In the genomic region with DNA sequence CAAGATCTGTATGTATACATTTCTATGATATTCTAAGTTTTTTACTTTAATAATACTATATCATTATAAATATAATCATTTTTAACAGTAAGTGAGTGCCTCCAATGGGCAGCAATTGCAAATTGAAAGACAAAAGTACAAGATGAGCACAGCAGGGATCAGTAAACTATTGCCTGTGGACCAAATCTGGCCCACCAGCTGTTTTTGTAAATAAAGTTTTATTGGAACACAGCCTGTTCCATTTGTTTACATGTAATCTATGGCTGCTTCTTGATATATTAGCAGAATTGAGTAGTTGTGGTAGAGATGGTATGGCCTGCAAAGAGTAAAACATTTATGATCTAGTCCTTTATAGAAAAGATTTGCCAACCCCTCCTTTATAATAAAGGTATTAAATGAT, we compare ENCODE assay signal across 33 cellular contexts. TPM values are rescaled to one million over a fixed set of nuclear protein-coding genes. Genes with fewer than 3 reads are reported as not detected.
"Had no signal": no experiment of that assay in that cellular context is flagged by ENCODE, and none has a peak within 500 bp of the region (broad histone marks: within the 10 kb centered on the region; RNA-seq: fewer than 3 reads in every experiment).

No MANE protein-coding gene starts in this region.

- H3K36me3 Mint-ChIP-seq: activated naive CD8-positive, alpha-beta T cell had no signal

- H3K27me3 ChIP-seq: brain microvascular endothelial cell, dorsolateral prefrontal cortex, esophagus muscularis mucosa, foreskin keratinocyte, gastrocnemius medialis, heart right ventricle had no signal

- H3K4me1 Mint-ChIP-seq: activated B cell treated with CpG ODN at 0.5 μM for 24 hours; activated T-helper 17 cell treated with anti-CD3 and anti-CD28 coated beads, Interleukin-2, amount 50 U/mL, for 72 hours; central memory CD8-positive, alpha-beta T cell; T-helper 17 cell had no signal

- H3K27me3 Mint-ChIP-seq: activated B cell treated with CpG ODN at 0.5 μM for 24 hours; activated CD8-positive, alpha-beta T cell treated with anti-CD3 and anti-CD28 coated beads for 36 hours; activated naive CD8-positive, alpha-beta T cell; activated T-helper 17 cell treated with anti-CD3 and anti-CD28 coated beads, Interleukin-2, amount 50 U/mL, for 72 hours; central memory CD8-positive, alpha-beta T cell; dendritic cell treated with granulocyte-macrophage colony-stimulating factor and Interleukin-4, amounts not matched to agents 40 ng/mL and 50 ng/mL, for 4 days; T-helper 17 cell had no signal

- H3K27ac ChIP-seq: brain microvascular endothelial cell, coronary artery, dorsolateral prefrontal cortex, esophagus muscularis mucosa, foreskin keratinocyte, gastrocnemius medialis, WERI-Rb-1 had no signal

- H3K9me3 Mint-ChIP-seq: activated B cell treated with CpG ODN at 0.5 μM for 24 hours; activated CD8-positive, alpha-beta T cell treated with anti-CD3 and anti-CD28 coated beads for 36 hours; dendritic cell treated with granulocyte-macrophage colony-stimulating factor and Interleukin-4, amounts not matched to agents 40 ng/mL and 50 ng/mL, for 4 days had no signal

- H3K36me3 ChIP-seq: brain microvascular endothelial cell, esophagus muscularis mucosa, gastrocnemius medialis, heart right ventricle, WERI-Rb-1 had no signal

- ATAC-seq: activated CD4-positive, CD25-positive, alpha-beta regulatory T cell treated with anti-CD3 and anti-CD28 coated beads, Interleukin-2, amount 50 U/mL, for 24 hours; activated CD8-positive, alpha-beta T cell treated with anti-CD3 and anti-CD28 coated beads for 36 hours; activated T-cell treated with anti-CD3 and anti-CD28 coated beads, Interleukin-2, amount 50 U/mL, for 4 hours; activated T-helper 17 cell treated with anti-CD3 and anti-CD28 coated beads, Interleukin-2, amount 50 U/mL, for 72 hours; foreskin keratinocyte; gastrocnemius medialis; heart right ventricle; T-helper 17 cell had no signal

- H3K4me3 Mint-ChIP-seq: activated B cell treated with CpG ODN at 0.5 μM for 24 hours; activated CD8-positive, alpha-beta T cell treated with anti-CD3 and anti-CD28 coated beads for 36 hours; activated naive CD8-positive, alpha-beta T cell; activated T-cell treated with anti-CD3 and anti-CD28 coated beads, Interleukin-2, amount 50 U/mL, for 4 hours; activated T-helper 17 cell treated with anti-CD3 and anti-CD28 coated beads, Interleukin-2, amount 50 U/mL, for 72 hours; central memory CD8-positive, alpha-beta T cell; dendritic cell treated with granulocyte-macrophage colony-stimulating factor and Interleukin-4, amounts not matched to agents 40 ng/mL and 50 ng/mL, for 4 days; T-helper 17 cell; T-helper 2 cell treated with Interferon-gamma antibody and Interleukin-4, amounts not matched to agents 5 μg/mL and 100 μg/mL, for 36 hours had no signal

- H3K9me3 ChIP-seq: esophagus muscularis mucosa, gastrocnemius medialis, heart right ventricle had no signal

- H3K27ac Mint-ChIP-seq: activated B cell treated with CpG ODN at 0.5 μM for 24 hours; activated CD8-positive, alpha-beta T cell treated with anti-CD3 and anti-CD28 coated beads for 36 hours; activated naive CD8-positive, alpha-beta T cell; activated T-helper 17 cell treated with anti-CD3 and anti-CD28 coated beads, Interleukin-2, amount 50 U/mL, for 72 hours; dendritic cell treated with granulocyte-macrophage colony-stimulating factor and Interleukin-4, amounts not matched to agents 40 ng/mL and 50 ng/mL, for 4 days; T-helper 17 cell; T-helper 2 cell treated with Interferon-gamma antibody and Interleukin-4, amounts not matched to agents 5 μg/mL and 100 μg/mL, for 36 hours had no signal

- DNase-seq: activated B cell treated with CpG ODN at 0.5 μM for 24 hours; activated CD4-positive, alpha-beta T cell treated with anti-CD3 and anti-CD28 coated beads for 48 hours; activated CD4-positive, alpha-beta T cell treated with anti-CD3 and anti-CD28 coated beads, Interleukin-2, amount 50 U/mL, for 1 hour; activated CD4-positive, alpha-beta T cell treated with anti-CD3 and anti-CD28 coated beads, Interleukin-2, amount 50 U/mL, for 48 hours; activated CD8-positive, alpha-beta memory T cell treated with anti-CD3 and anti-CD28 coated beads for 24 hours; activated CD8-positive, alpha-beta T cell treated with anti-CD3 and anti-CD28 coated beads for 36 hours; activated effector memory CD4-positive, alpha-beta T cell treated with Interleukin-2 at 50 U/mL for 16 hours; activated gamma-delta T cell treated with Interleukin-2 at 50 U/mL for 16 hours; activated naive CD4-positive, alpha-beta T cell treated with anti-CD3 and anti-CD28 coated beads, Interleukin-2, amount 50 U/mL, for 16 hours; activated naive CD4-positive, alpha-beta T cell treated with Interleukin-2 at 50 U/mL for 16 hours; activated T-cell treated with anti-CD3 and anti-CD28 coated beads, Interleukin-2, amount 50 U/mL, for 4 hours; amniotic stem cell; anterior cingulate cortex; brain microvascular endothelial cell; dorsolateral prefrontal cortex; effector memory CD4-positive, alpha-beta T cell; erythroblast; foreskin keratinocyte; gastrocnemius medialis; glutamatergic neuron; heart right ventricle; T-helper 17 cell; T1000; WERI-Rb-1 had no signal

- H3K4me3 ChIP-seq: coronary artery, dorsolateral prefrontal cortex, esophagus muscularis mucosa, gastrocnemius medialis, heart right ventricle had no signal

- H3K4me1 ChIP-seq: foreskin keratinocyte, gastrocnemius medialis had no signal

RNA-seq across cellular contexts. Expression of a gene that starts 43.2 kb away (rescaled TPM):
- total RNA-seq: activated B cell treated with CpG ODN at 0.5 μM for 24 hours; activated CD8-positive, alpha-beta T cell treated with anti-CD3 and anti-CD28 coated beads for 36 hours; activated T-cell treated with anti-CD3 and anti-CD28 coated beads, Interleukin-2, amount 50 U/mL, for 4 hours; activated T-helper 17 cell treated with anti-CD3 and anti-CD28 coated beads, Interleukin-2, amount 50 U/mL, for 72 hours; cardiac septum; T-helper 17 cell had no signal
- polyA plus RNA-seq: foreskin keratinocyte had no signal
